In genomic region chr4:85774489-85774888, GRCh38 we compare ENCODE assay signal across 15 cellular contexts.
"Had no signal": no experiment of that assay in that cellular context is flagged by ENCODE, and none has a peak within 500 bp of the region (broad histone marks: within the 10 kb centered on the region; RNA-seq: fewer than 3 reads in every experiment).

No MANE protein-coding gene starts in this region.

- ATAC-seq: activated naive CD4-positive, alpha-beta T cell treated with anti-CD3 and anti-CD28 coated beads, Interleukin-2, amount 50 U/mL, for 72 hours; activated T-cell treated with anti-CD3 and anti-CD28 coated beads, Interleukin-2, amount 50 U/mL, for 72 hours; left ventricle myocardium superior; stimulated activated naive B cell treated with anti-CD40 and anti-IgM and Interleukin-4, amounts not matched to agents 10 μg/mL and 1 μg/mL and 100 μg/mL, for 72 hours had no signal

- H3K4me1 Mint-ChIP-seq: activated CD4-positive, alpha-beta T cell treated with anti-CD3 and anti-CD28 coated beads, Interleukin-2, amount 10 ng/mL, durations not matched to agents 24 days and 14 days had no signal

- H3K9me3 ChIP-seq: pancreas, tibial nerve, uterus had no signal

- H3K4me1 ChIP-seq: uterus had no signal

- H3K27me3 ChIP-seq: cardiac muscle cell, dorsolateral prefrontal cortex, pancreas, tibial nerve, uterus had no signal

- H3K9me3 Mint-ChIP-seq: activated CD4-positive, alpha-beta T cell treated with anti-CD3 and anti-CD28 coated beads, Interleukin-2, amount 10 ng/mL, durations not matched to agents 24 days and 14 days had no signal

- H3K27ac ChIP-seq: cardiac muscle cell, dorsolateral prefrontal cortex, pancreas, tibial nerve, uterus had no signal

- H3K4me3 Mint-ChIP-seq: activated B cell treated with CpG ODN at 0.5 μM for 24 hours; activated CD4-positive, alpha-beta T cell treated with anti-CD3 and anti-CD28 coated beads, Interleukin-2, amount 10 ng/mL, durations not matched to agents 24 days and 14 days; activated T-cell treated with anti-CD3 and anti-CD28 coated beads, Interleukin-2, amount 50 U/mL, for 72 hours; stimulated activated naive B cell treated with anti-CD40 and anti-IgM and Interleukin-4, amounts not matched to agents 10 μg/mL and 1 μg/mL and 100 μg/mL, for 72 hours had no signal

- H3K36me3 Mint-ChIP-seq: activated naive CD4-positive, alpha-beta T cell treated with anti-CD3 and anti-CD28 coated beads, Interleukin-2, amount 50 U/mL, for 72 hours had no signal

- H3K36me3 ChIP-seq: cardiac muscle cell, pancreas, tibial nerve, uterus had no signal

- H3K27me3 Mint-ChIP-seq: activated B cell treated with CpG ODN at 0.5 μM for 24 hours; activated CD4-positive, alpha-beta T cell treated with anti-CD3 and anti-CD28 coated beads, Interleukin-2, amount 10 ng/mL, durations not matched to agents 24 days and 14 days; stimulated activated naive B cell treated with anti-CD40 and anti-IgM and Interleukin-4, amounts not matched to agents 10 μg/mL and 1 μg/mL and 100 μg/mL, for 72 hours had no signal

- DNase-seq: activated B cell treated with CpG ODN at 0.5 μM for 24 hours; activated CD4-positive, alpha-beta T cell treated with anti-CD3 and anti-CD28 coated beads, Interleukin-2, amount 10 ng/mL, durations not matched to agents 24 days and 14 days; activated CD8-positive, alpha-beta memory T cell treated with anti-CD3 and anti-CD28 coated beads, Interleukin-2, amount 50 U/mL, for 48 hours; activated gamma-delta T cell; activated T-cell treated with anti-CD3 and anti-CD28 coated beads, Interleukin-2, amount 50 U/mL, for 72 hours; dorsolateral prefrontal cortex; left ventricle myocardium superior; pancreas; stimulated activated CD4-positive, alpha-beta T cell treated with anti-CD3 and anti-CD28 coated beads, Interleukin-12 subunit alpha, Interleukin-12 subunit beta, amount 100 ng/mL, for 4 hours; stimulated activated CD4-positive, alpha-beta T cell treated with anti-CD3 and anti-CD28 coated beads, Interleukin-2, amount 100 ng/mL, for 24 hours; stimulated activated naive B cell treated with anti-CD40 and anti-IgM and Interleukin-4, amounts not matched to agents 10 μg/mL and 1 μg/mL and 100 μg/mL, for 72 hours; uterus had no signal

- H3K27ac Mint-ChIP-seq: activated B cell treated with CpG ODN at 0.5 μM for 24 hours; activated CD4-positive, alpha-beta T cell treated with anti-CD3 and anti-CD28 coated beads, Interleukin-2, amount 10 ng/mL, durations not matched to agents 24 days and 14 days; activated naive CD4-positive, alpha-beta T cell treated with anti-CD3 and anti-CD28 coated beads, Interleukin-2, amount 50 U/mL, for 72 hours; activated T-cell treated with anti-CD3 and anti-CD28 coated beads, Interleukin-2, amount 50 U/mL, for 72 hours; stimulated activated naive B cell treated with anti-CD40 and anti-IgM and Interleukin-4, amounts not matched to agents 10 μg/mL and 1 μg/mL and 100 μg/mL, for 72 hours had no signal

- H3K4me3 ChIP-seq: cardiac muscle cell, dorsolateral prefrontal cortex, pancreas, tibial nerve, uterus had no signal
